In genomic region chr10:26855186-26855585, GRCh38 we compare ENCODE assay signal across 13 cellular contexts. TPM values are rescaled to one million over a fixed set of nuclear protein-coding genes. Genes with fewer than 3 reads are reported as not detected.
DNase-seq lines count a peak whose midpoint lies in the region; ATAC-seq and TF ChIP-seq lines count a peak whose summit lies in the region.
"Had no signal": no experiment of that assay in that cellular context is flagged by ENCODE, and none has a peak within 500 bp of the region (broad histone marks: within the 10 kb centered on the region; RNA-seq: fewer than 3 reads in every experiment).

No MANE protein-coding gene starts in this region.

- H3K9ac ChIP-seq in mesenchymal stem cell (ENCODE audit: low read length), result peak overlapping the region; percentile 31

- peak overlapping the region; percentile 26; the same call in 1 of the 2 replicates for H3K27ac ChIP-seq in C4-2B
- H3K27ac ChIP-seq in mesenchymal stem cell (ENCODE audit: low read length, poor library complexity, severe bottlenecking), result no peak overlapping the region
- H3K27ac ChIP-seq in upper lobe of left lung, result no peak overlapping the region
- H3K27ac ChIP-seq: gastrocnemius medialis had no signal

- H3K27me3 Mint-ChIP-seq in HFFc6 (ENCODE audit: insufficient read depth), result no peaks in the 10 kb centered on the region
- no peaks in the 10 kb centered on the region for H3K27me3 Mint-ChIP-seq in activated naive CD8-positive, alpha-beta T cell treated with anti-CD3 and anti-CD28 coated beads, Interleukin-2, amount 50 U/mL, for 24 hours

- no peaks in the 10 kb centered on the region for H3K79me1 ChIP-seq in mesenchymal stem cell (replicated peaks; ENCODE audit: low read length, poor library complexity, severe bottlenecking)

- no peak for TF ChIP-seq EP300 in upper lobe of left lung (IDR thresholded peaks at IDR 0.05)

- no peak overlapping the region for H3K23ac ChIP-seq in mesenchymal stem cell (ENCODE audit: low read length in 2 of 2)

- H3K4me3 ChIP-seq in mesenchymal stem cell (ENCODE audit: insufficient read depth in 1 of 2, low read depth in 1 of 2, low read length in 2 of 2) (no peak overlapping the region), upper lobe of left lung (no peak overlapping the region)
- H3K4me3 ChIP-seq: gastrocnemius medialis had no signal

- H3K36me3 ChIP-seq in mesenchymal stem cell (ENCODE audit: control insufficient read depth in 1 of 2, insufficient read depth in 2 of 2, low read depth in 1 of 2, low read length in 2 of 2) (no peaks in the 10 kb centered on the region), upper lobe of left lung (no peaks in the 10 kb centered on the region)
- H3K36me3 ChIP-seq: gastrocnemius medialis had no signal

- no peak overlapping the region for H4K91ac ChIP-seq in mesenchymal stem cell (ENCODE audit: low read length)

- TF ChIP-seq POLR2A in upper lobe of left lung (IDR thresholded peaks at IDR 0.05), result no peak

- H3K36me3 Mint-ChIP-seq in HFFc6 (ENCODE audit: low read depth), result peaks cover 5% of the 10 kb centered on the region; the same call in 1 of the 2 replicates
- peaks cover 7% of the 10 kb centered on the region for H3K36me3 Mint-ChIP-seq in activated naive CD8-positive, alpha-beta T cell treated with anti-CD3 and anti-CD28 coated beads, Interleukin-2, amount 50 U/mL, for 24 hours (ENCODE audit: low read depth)

- no peak overlapping the region for H3K14ac ChIP-seq in mesenchymal stem cell (ENCODE audit: low read length in 2 of 2)

- H3K4me1 Mint-ChIP-seq in HFFc6 (ENCODE audit: low read depth), result peaks cover 61% of the 10 kb centered on the region
- H3K4me1 Mint-ChIP-seq in activated naive CD8-positive, alpha-beta T cell treated with anti-CD3 and anti-CD28 coated beads, Interleukin-2, amount 50 U/mL, for 24 hours, result peaks cover 63% of the 10 kb centered on the region

- no peak overlapping the region for H3K4me2 ChIP-seq in mesenchymal stem cell (ENCODE audit: low read length, poor library complexity, severe bottlenecking)

- H3K27ac Mint-ChIP-seq in HFFc6, result no peak overlapping the region
- no peak overlapping the region for H3K27ac Mint-ChIP-seq in activated naive CD8-positive, alpha-beta T cell treated with anti-CD3 and anti-CD28 coated beads, Interleukin-2, amount 50 U/mL, for 24 hours

- H3K4ac ChIP-seq in mesenchymal stem cell (ENCODE audit: low read depth in 1 of 2, low read length in 2 of 2), result no peak overlapping the region

- H3K4me3 Mint-ChIP-seq in HFFc6, result no peak overlapping the region
- H3K4me3 Mint-ChIP-seq in activated naive CD8-positive, alpha-beta T cell treated with anti-CD3 and anti-CD28 coated beads, Interleukin-2, amount 50 U/mL, for 24 hours, result no peak overlapping the region

- H3K18ac ChIP-seq in mesenchymal stem cell (ENCODE audit: low read depth in 1 of 2, low read length in 2 of 2), result no peak overlapping the region

- H3K9me3 ChIP-seq in mesenchymal stem cell (ENCODE audit: control insufficient read depth, low read length) (no peaks in the 10 kb centered on the region), upper lobe of left lung (no peaks in the 10 kb centered on the region)
- H3K9me3 ChIP-seq: gastrocnemius medialis had no signal

- H3K27me3 ChIP-seq in mesenchymal stem cell (ENCODE audit: control insufficient read depth in 1 of 2, insufficient read depth in 1 of 2, low read length in 2 of 2), result no peaks in the 10 kb centered on the region
- no peaks in the 10 kb centered on the region for H3K27me3 ChIP-seq in upper lobe of left lung
- H3K27me3 ChIP-seq: gastrocnemius medialis had no signal

- peak; percentile 63 for ATAC-seq in activated naive CD8-positive, alpha-beta T cell treated with anti-CD3 and anti-CD28 coated beads, Interleukin-2, amount 50 U/mL, for 24 hours
- no peak for ATAC-seq in upper lobe of left lung (ENCODE audit: low FRiP score in 2 of 2)
- ATAC-seq in GM18511 (IDR thresholded peaks at IDR 0.05; ENCODE audit: unreplicated experiment), result no peak
- ATAC-seq: gastrocnemius medialis had no signal

- DNase-seq in HFFc6 (peak; percentile 44), mesenchymal stem cell (peak; percentile 24), upper lobe of left lung (no peak), NCI-H1694 treated with DMSO at 0.1 percent for 48 hours (lab: John Stamatoyannopoulos, UW) (no peak)
- DNase-seq in activated naive CD8-positive, alpha-beta T cell treated with anti-CD3 and anti-CD28 coated beads, Interleukin-2, amount 50 U/mL, for 24 hours, result no peak
- DNase-seq in activated CD4-positive, alpha-beta T cell treated with anti-CD3 and anti-CD28 coated beads, Interleukin-2, amount 50 U/mL, for 1 hour, result no peak
- DNase-seq: activated gamma-delta T cell, Calu3, gastrocnemius medialis, NCI-H510A, Right ventricle myocardium superior had no signal

- WGBS in mesenchymal stem cell, result 79% methylated on average over 3 of the region's 3 CpGs
- WGBS in upper lobe of left lung, 2 donors, result 38 to 61% methylated on average over 3 of the region's 3 CpGs

- H2BK5ac ChIP-seq in mesenchymal stem cell (ENCODE audit: low read depth, low read length, poor library complexity, severe bottlenecking), result no peak overlapping the region

- no peak for TF ChIP-seq CTCF in C4-2B (conservative IDR thresholded peaks at IDR 0.05)
- no peak for TF ChIP-seq CTCF in HFFc6 (IDR thresholded peaks at IDR 0.05)
- no peak for TF ChIP-seq CTCF in upper lobe of left lung (IDR thresholded peaks at IDR 0.05)

- no peak overlapping the region for H2AFZ ChIP-seq in mesenchymal stem cell (ENCODE audit: low read depth, low read length)

- H3K4me1 ChIP-seq in mesenchymal stem cell (ENCODE audit: control insufficient read depth, insufficient read depth, low read depth, low read length) (peaks cover 3% of the 10 kb centered on the region), upper lobe of left lung (peaks cover 36 to 54% (median 45%) of the 10 kb centered on the region in 4 donors)

- H2BK15ac ChIP-seq in mesenchymal stem cell (ENCODE audit: low read depth, poor library complexity, severe bottlenecking), result no peak overlapping the region

- H4K8ac ChIP-seq in mesenchymal stem cell (ENCODE audit: low read length), result no peak overlapping the region

- H3K9me3 Mint-ChIP-seq in HFFc6, result no peaks in the 10 kb centered on the region
- peaks cover 3% of the 10 kb centered on the region for H3K9me3 Mint-ChIP-seq in activated naive CD8-positive, alpha-beta T cell treated with anti-CD3 and anti-CD28 coated beads, Interleukin-2, amount 50 U/mL, for 24 hours

- H2BK120ac ChIP-seq in mesenchymal stem cell (ENCODE audit: low read depth, low read length), result no peak overlapping the region

- H2BK12ac ChIP-seq in mesenchymal stem cell (ENCODE audit: low read length in 2 of 2), result no peak overlapping the region

- no peak overlapping the region for H2AK5ac ChIP-seq in mesenchymal stem cell (ENCODE audit: low read length, severe bottlenecking)

RNA-seq across cellular contexts. Expression of gene ABI1, which starts 5.6 kb away (rescaled TPM):
- total RNA-seq in HFFc6 (2021; fragmentation: NEBNext Ultra II Directional; extraction: Animal tissue kit (Norgen Biotek cat#: 25700)), result 10 to 100 TPM; 48.0 to 56.5 (median 53.3) TPM
- polyA plus RNA-seq in mesenchymal stem cell (2013, experiment 1 of 2), result 42.8 TPM
- 43.4 TPM for polyA plus RNA-seq in mesenchymal stem cell (2013, experiment 2 of 2)
- 10 to 100 TPM; 23.5 to 57.6 (median 48.6) TPM for total RNA-seq in upper lobe of left lung

Comparison
In these comparisons a context has a peak if more than half of its experiments do, and no peak if none do; other contexts are left out.
1. DNase-seq: peak in HFFc6 (single experiment) and mesenchymal stem cell (single experiment); none in activated naive CD8-positive, alpha-beta T cell treated with anti-CD3 and anti-CD28 coated beads, Interleukin-2, amount 50 U/mL, for 24 hours (single experiment), upper lobe of left lung (0 of 2), activated CD4-positive, alpha-beta T cell treated with anti-CD3 and anti-CD28 coated beads, Interleukin-2, amount 50 U/mL, for 1 hour (single experiment) and NCI-H1694 treated with DMSO at 0.1 percent for 48 hours (single experiment).